9 cellular contexts compared by ENCODE assay signal in the genomic region with DNA sequence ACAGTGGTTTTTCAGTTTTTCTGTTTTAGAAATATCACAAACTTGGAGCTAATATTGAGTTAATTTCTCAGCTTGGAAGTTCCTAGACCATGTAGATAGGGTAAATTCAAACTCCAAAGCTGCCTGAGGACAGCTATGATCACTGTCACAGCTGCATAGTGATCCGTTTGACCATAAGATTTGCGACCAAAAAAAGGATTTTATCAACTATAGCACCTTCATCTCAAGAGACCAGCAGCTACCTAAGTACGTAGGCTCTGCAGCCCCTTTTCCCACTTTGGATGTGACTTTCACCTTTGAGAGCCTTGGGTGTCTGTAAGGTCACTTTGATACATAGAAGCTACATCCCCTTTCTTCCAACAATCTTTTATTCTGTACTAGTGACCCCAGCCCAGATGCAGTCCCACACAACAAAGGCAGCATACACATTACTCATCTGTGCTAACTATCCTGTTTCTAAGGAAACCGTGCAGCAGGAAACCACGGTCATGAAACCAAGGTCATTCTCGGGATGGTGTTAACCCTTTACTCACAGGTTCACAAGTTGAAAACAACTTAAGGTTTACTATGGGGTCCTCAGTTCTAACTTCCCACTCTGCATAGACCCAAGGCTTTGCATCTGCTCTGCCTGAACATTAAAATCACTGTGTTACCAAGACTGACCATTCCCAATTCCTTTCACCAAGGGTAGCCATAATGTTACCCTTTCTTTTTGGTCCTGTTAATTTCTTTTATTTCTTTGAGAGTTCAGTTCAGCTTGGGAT.
DNase-seq lines count a peak whose midpoint lies in the region; ATAC-seq and TF ChIP-seq lines count a peak whose summit lies in the region.
"Had no signal": no experiment of that assay in that cellular context is flagged by ENCODE, and none has a peak within 500 bp of the region (broad histone marks: within the 10 kb centered on the region; RNA-seq: fewer than 3 reads in every experiment).

No MANE protein-coding gene starts in this region.

- H3F3A ChIP-seq in GM23248 (ENCODE audit: insufficient read depth), result peaks cover 7% of the 10 kb centered on the region

- in situ Hi-C loops in ACHN (cut with HindIII; ENCODE audit: low pct_ligation_motif_present, low pct_unique_long_range_greater_than_20kb, low sequenced_read_pairs), result no loop called here
- in situ Hi-C loops in GM23248 (cut with MboI), result no loop called here

- no peaks in the 10 kb centered on the region for H3K79me2 ChIP-seq in GM23248 (ENCODE audit: insufficient read depth)
- no peaks in the 10 kb centered on the region for H3K79me2 ChIP-seq in hepatocyte

- no peak for ATAC-seq in left lobe of liver
- ATAC-seq: foreskin keratinocyte had no signal

- peak overlapping the region; percentile 19 for H3K4me3 Mint-ChIP-seq in T-helper 2 cell treated with Interferon-gamma antibody and Interleukin-4, amounts not matched to agents 5 μg/mL and 100 μg/mL, for 36 hours

- peak overlapping the region; percentile 29 for H3K27ac Mint-ChIP-seq in T-helper 2 cell treated with Interferon-gamma antibody and Interleukin-4, amounts not matched to agents 5 μg/mL and 100 μg/mL, for 36 hours

- peak; percentile 31 for DNase-seq in ACHN
- peak; percentile 73 for DNase-seq in GM23248
- DNase-seq in T-helper 2 cell treated with Interferon-gamma antibody and Interleukin-4, amounts not matched to agents 5 μg/mL and 100 μg/mL, for 36 hours (ENCODE audit: low spot score), result peak; percentile 30
- DNase-seq in hepatocyte (ENCODE audit: low spot score), result peak; percentile 33
- DNase-seq in NCI-H510A (lab: John Stamatoyannopoulos, UW), result no peak
- DNase-seq in HK-2 (ENCODE audit: unreplicated experiment), result no peak
- DNase-seq in left lobe of liver (ENCODE audit: low spot score), result no peak
- DNase-seq in caudate nucleus (lab: John Stamatoyannopoulos, UW), result no peak

- no peaks in the 10 kb centered on the region for H3K9me3 ChIP-seq in GM23248 (ENCODE audit: low read depth)
- no peaks in the 10 kb centered on the region for H3K9me3 ChIP-seq in hepatocyte (ENCODE audit: low read depth)

- peaks cover 5% of the 10 kb centered on the region for H3K9me3 Mint-ChIP-seq in T-helper 2 cell treated with Interferon-gamma antibody and Interleukin-4, amounts not matched to agents 5 μg/mL and 100 μg/mL, for 36 hours

- TF ChIP-seq CTCF in hepatocyte (IDR thresholded peaks at IDR 0.05; ENCODE audit: poor library complexity), result no peak

- no peaks in the 10 kb centered on the region for H3K27me3 ChIP-seq in GM23248 (replicated peaks; ENCODE audit: insufficient read depth)
- no peaks in the 10 kb centered on the region for H3K27me3 ChIP-seq in hepatocyte
- H3K27me3 ChIP-seq: foreskin keratinocyte had no signal

- H3K27ac ChIP-seq in GM23248 (peak overlapping the region; percentile 23), hepatocyte (peak overlapping the region; percentile 57), caudate nucleus (ENCODE audit: low read depth, low read length) (no peak overlapping the region)
- H3K27ac ChIP-seq: foreskin keratinocyte had no signal

- WGBS in GM23248 (ENCODE audit: low coverage in 1 of 2, low lambda C conversion rate in 2 of 2, missing lambda C conversion rate in 2 of 2), 2 experiments, result 32 to 34% methylated on average over 6 of the region's 6 CpGs
- 23% methylated on average over 6 of the region's 6 CpGs for WGBS in hepatocyte (ENCODE audit: low lambda C conversion rate, missing lambda C conversion rate)

- no peak overlapping the region for H2AFZ ChIP-seq in GM23248
- no peak overlapping the region for H2AFZ ChIP-seq in hepatocyte

- H3K36me3 Mint-ChIP-seq in T-helper 2 cell treated with Interferon-gamma antibody and Interleukin-4, amounts not matched to agents 5 μg/mL and 100 μg/mL, for 36 hours (ENCODE audit: low read depth), result no peaks in the 10 kb centered on the region

- peaks cover 18% of the 10 kb centered on the region for H3K4me1 Mint-ChIP-seq in T-helper 2 cell treated with Interferon-gamma antibody and Interleukin-4, amounts not matched to agents 5 μg/mL and 100 μg/mL, for 36 hours (ENCODE audit: low read depth)

- no peaks in the 10 kb centered on the region for H3K27me3 Mint-ChIP-seq in T-helper 2 cell treated with Interferon-gamma antibody and Interleukin-4, amounts not matched to agents 5 μg/mL and 100 μg/mL, for 36 hours (ENCODE audit: low read depth)

- H4K20me1 ChIP-seq in GM23248 (ENCODE audit: insufficient read depth), result no peaks in the 10 kb centered on the region
- no peaks in the 10 kb centered on the region for H4K20me1 ChIP-seq in hepatocyte (ENCODE audit: insufficient read depth, poor library complexity, severe bottlenecking)

- no peaks in the 10 kb centered on the region for H3K9me2 ChIP-seq in GM23248 (ENCODE audit: insufficient read depth)
- H3K9me2 ChIP-seq in hepatocyte (replicated peaks; ENCODE audit: insufficient read depth), result no peaks in the 10 kb centered on the region

- H3K4me3 ChIP-seq in GM23248 (0 out of 2 replicates have a peak overlapping the region, but pooled peaks have one; percentile 18), hepatocyte (no peak overlapping the region)

- peak overlapping the region; percentile 24; the same call in 1 of the 2 replicates for H3K9ac ChIP-seq in GM23248

- H3K4me1 ChIP-seq in GM23248 (ENCODE audit: insufficient read depth), result peaks cover 21% of the 10 kb centered on the region
- peaks cover 9% of the 10 kb centered on the region for H3K4me1 ChIP-seq in hepatocyte (ENCODE audit: insufficient read depth)
- H3K4me1 ChIP-seq: foreskin keratinocyte had no signal

- H3K4me2 ChIP-seq in GM23248 (ENCODE audit: unreplicated experiment), result peak overlapping the region; percentile 38
- peak overlapping the region; percentile 13 for H3K4me2 ChIP-seq in hepatocyte

- H3K36me3 ChIP-seq in GM23248 (ENCODE audit: low read depth), result no peaks in the 10 kb centered on the region; the same call in 1 of the 2 replicates
- no peaks in the 10 kb centered on the region for H3K36me3 ChIP-seq in hepatocyte (replicated peaks; ENCODE audit: insufficient read depth, low read depth)

Comparison
In these comparisons a context has a peak if more than half of its experiments do, and no peak if none do; other contexts are left out.
1. DNase-seq: peak in ACHN (single experiment), GM23248 (single experiment), T-helper 2 cell treated with Interferon-gamma antibody and Interleukin-4, amounts not matched to agents 5 μg/mL and 100 μg/mL, for 36 hours (single experiment) and hepatocyte (single experiment); none in NCI-H510A (single experiment), HK-2 (single experiment), left lobe of liver (single experiment) and caudate nucleus (0 of 61).